ENCODE assay signal across 1 cellular context in the genomic region with DNA sequence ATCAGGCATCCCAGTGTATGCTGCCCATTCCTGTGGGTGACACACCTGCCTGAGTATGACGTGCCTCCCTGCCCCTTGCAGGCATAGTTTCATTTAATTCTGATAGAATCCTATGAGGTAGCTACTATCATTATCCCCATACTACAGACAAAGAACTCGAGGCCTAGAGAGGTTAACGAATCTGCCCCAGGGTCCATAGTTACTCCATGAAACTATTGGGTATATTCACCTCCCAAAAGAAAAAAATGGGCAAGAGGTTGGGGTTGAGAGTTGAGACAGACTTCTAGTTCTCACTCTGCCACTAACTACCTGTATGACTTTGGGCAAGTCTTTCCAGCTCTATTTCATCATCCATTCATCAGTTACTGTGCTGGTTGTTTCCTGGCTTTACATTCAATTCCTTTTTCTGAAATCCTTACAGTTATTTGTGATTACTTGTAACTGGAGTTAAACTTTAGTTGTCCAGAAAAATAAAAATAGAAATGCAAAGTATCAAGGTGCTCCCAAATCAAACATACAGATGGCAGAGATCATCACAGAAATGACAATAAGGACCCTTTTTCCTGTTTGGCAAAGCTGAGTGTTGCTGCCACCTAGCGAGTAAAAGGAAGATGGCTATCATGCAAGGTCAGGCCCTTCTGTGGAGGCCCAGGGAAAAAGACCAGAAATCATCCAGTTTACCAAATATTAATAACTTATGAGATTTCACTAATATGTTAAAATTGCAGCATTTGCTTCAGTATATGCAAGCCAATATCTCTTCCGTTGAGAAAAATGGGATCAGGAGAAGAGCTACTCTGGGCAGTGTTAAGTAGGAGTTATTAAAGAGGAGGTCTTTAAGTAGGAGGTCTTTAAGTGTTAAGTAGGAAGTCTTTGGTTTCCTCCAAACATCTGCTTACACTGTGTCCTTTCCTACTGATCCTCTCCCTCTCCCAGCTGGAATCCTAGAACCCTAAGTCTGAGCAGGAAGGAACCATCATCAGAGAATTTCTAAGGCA.
TF ChIP-seq lines count a peak whose summit lies in the region.

No MANE protein-coding gene starts in this region.

TF ChIP-seq in HEK293, 187 proteins besides CTCF, POLR2A, EP300 and RAD21 (continued from another document):
- no peak for TF ChIP-seq PRDM10 (tag by site-specific recombination; IDR thresholded peaks at IDR 0.05)
- TF ChIP-seq ZNF571 (tag by site-specific recombination; IDR thresholded peaks at IDR 0.05) = no peak
- 0 out of 2 replicates have a peak, but pooled peaks have one; percentile 25 for TF ChIP-seq ZBTB17 (tag by site-specific recombination; IDR thresholded peaks at IDR 0.05)
